ENCODE assay signal across 24 cellular contexts in genomic region chr12:52539821-52540173, GRCh38. TPM values are rescaled to one million over a fixed set of nuclear protein-coding genes. Genes with fewer than 3 reads are reported as not detected.
DNase-seq lines count a peak whose midpoint lies in the region; ATAC-seq, FAIRE-seq and TF ChIP-seq lines count a peak whose summit lies in the region.
"Had no signal": no experiment of that assay in that cellular context is flagged by ENCODE, and none has a peak within 500 bp of the region (broad histone marks: within the 10 kb centered on the region; RNA-seq: fewer than 3 reads in every experiment).

No MANE protein-coding gene starts in this region.

- H2BK15ac ChIP-seq in H1 (ENCODE audit: low read length) = no peak overlapping the region

- no peak for TF ChIP-seq EP300 in H1 (IDR thresholded peaks at IDR 0.05; ENCODE audit: borderline replicate concordance in 1 of 2, low read depth in 2 of 2, low read length in 2 of 2)
- no peak for TF ChIP-seq EP300 in suprapubic skin (IDR thresholded peaks at IDR 0.05)

- H3K14ac ChIP-seq in H1 (ENCODE audit: insufficient read length) = no peak overlapping the region

- H3K56ac ChIP-seq in H1 (replicated peaks; ENCODE audit: insufficient read length, low read depth, low read length) = no peak overlapping the region

- no peak overlapping the region for H3K23ac ChIP-seq in H1 (ENCODE audit: insufficient read length)

- H2BK5ac ChIP-seq in H1 (ENCODE audit: low read depth, low read length) = no peak overlapping the region

- no peaks in the 10 kb centered on the region for H3K79me2 ChIP-seq in PC-9 (ENCODE audit: low read depth)
- no peaks in the 10 kb centered on the region for H3K79me2 ChIP-seq in H1 (ENCODE audit: control insufficient read depth in 1 of 2, insufficient read depth in 2 of 2, low read length in 2 of 2)

- WGBS in H1 (ENCODE audit: extremely low coverage in 1 of 2, insufficient coverage in 1 of 2, insufficient read length in 1 of 2, insufficient replicate concordance in 2 of 2, low coverage in 1 of 2, low lambda C conversion rate in 2 of 2, missing lambda C conversion rate in 1 of 2), 2 experiments = 84% methylated on average over 2 of the region's 3 CpGs; no CpG with 5 or more reads in 1 of the 2 experiments
- WGBS in suprapubic skin = 85% methylated on average over 3 of the region's 3 CpGs

- H3K4me3 ChIP-seq in HEK293 (ENCODE audit: low read depth, low read length) (no peak overlapping the region), PC-9 (no peak overlapping the region), H1 (ENCODE audit: extremely low read depth in 1 of 4, insufficient read depth in 2 of 4, low read depth in 3 of 4, low read length in 4 of 4) (no peak overlapping the region), suprapubic skin (no peak overlapping the region)
- H3K4me3 ChIP-seq: GM23248, HAP-1 had no signal

- intact Hi-C loops in PC-9 (cut with micrococcal nuclease; ENCODE audit: unreplicated experiment) = no loop called here

- H4K91ac ChIP-seq in H1 (replicated peaks; ENCODE audit: insufficient read length, low read length) = no peak overlapping the region

- no peak for FAIRE-seq in H1 (lab: Jason Lieb, UNC)
- FAIRE-seq: GM12891, GM19239 had no signal

- H3K4me1 ChIP-seq in HEK293 (ENCODE audit: control insufficient read depth, insufficient read depth, low read length) (peaks cover 19% of the 10 kb centered on the region), PC-9 (replicated peaks; ENCODE audit: insufficient read depth) (peaks cover 22% of the 10 kb centered on the region), H1 (replicated peaks in 1 of 4; ENCODE audit: control insufficient read depth in 3 of 4, insufficient read depth in 4 of 4, low read length in 3 of 4) (no peaks in the 10 kb centered on the region; a peak in 2 of 7 replicates), suprapubic skin (peaks cover 37% of the 10 kb centered on the region)
- H3K4me1 ChIP-seq: BE2C, HAP-1 had no signal

- no peak for DNase-seq in PC-9
- no peak for DNase-seq in H1 (ENCODE audit: low read depth in 1 of 2, low spot score in 2 of 2)
- no peak for DNase-seq in suprapubic skin (ENCODE audit: low spot score in 2 of 2)
- no peak for DNase-seq in GM19240 (ENCODE audit: insufficient read length, low spot score)
- no peak for DNase-seq in HEK293T (ENCODE audit: extremely low spot score)
- DNase-seq: BE2C; Calu3; CD8-positive, alpha-beta memory T cell; GF-D8; NCI-H1048; NCI-H524 treated with DMSO at 0.1 percent for 48 hours; SHP77; T-helper 1 cell had no signal

- H2BK120ac ChIP-seq in H1 (replicated peaks; ENCODE audit: low read depth, low read length) = no peak overlapping the region

- H3K9me3 ChIP-seq in HEK293 (ENCODE audit: control insufficient read depth, insufficient read depth, low read depth, low read length) = no peaks in the 10 kb centered on the region
- no peaks in the 10 kb centered on the region for H3K9me3 ChIP-seq in PC-9 (ENCODE audit: insufficient read depth, low read depth)
- H3K9me3 ChIP-seq in H1 (ENCODE audit: insufficient read depth in 2 of 2, low read depth in 1 of 2, low read length in 1 of 2) = no peaks in the 10 kb centered on the region
- no peaks in the 10 kb centered on the region for H3K9me3 ChIP-seq in suprapubic skin
- H3K9me3 ChIP-seq: BE2C, HAP-1 had no signal

- peak overlapping the region; percentile 58 for H3K4me2 ChIP-seq in PC-9
- H3K4me2 ChIP-seq in H1 (ENCODE audit: insufficient read depth in 1 of 2, low read depth in 2 of 2, low read length in 2 of 2) = no peak overlapping the region
- H3K4me2 ChIP-seq: KMS-11 had no signal

- TF ChIP-seq POLR2A in H1 (IDR thresholded peaks at IDR 0.05; ENCODE audit: control extremely low read depth in 1 of 2, low read depth in 2 of 2, low read length in 2 of 2) (no peak), suprapubic skin (IDR thresholded peaks at IDR 0.05) (no peak)

- H2BK12ac ChIP-seq in H1 (ENCODE audit: low read depth, low read length) = no peak overlapping the region

- H4K5ac ChIP-seq in H1 (ENCODE audit: insufficient read length, low read depth, low read length) = no peak overlapping the region

- H3K79me1 ChIP-seq in H1 (ENCODE audit: low read depth, low read length) = no peaks in the 10 kb centered on the region

- TF ChIP-seq CTCF in HEK293 (tag by site-specific recombination; IDR thresholded peaks at IDR 0.05) (no peak), PC-9 (conservative IDR thresholded peaks at IDR 0.05) (no peak), H1 (IDR thresholded peaks at IDR 0.05; ENCODE audit: control extremely low read depth in 1 of 3, insufficient read depth in 1 of 3, low read depth in 1 of 3, low read length in 3 of 3) (no peak), suprapubic skin (IDR thresholded peaks at IDR 0.05) (no peak)

- H3K27me3 ChIP-seq in PC-9 (ENCODE audit: insufficient read depth, low read depth) (no peaks in the 10 kb centered on the region), H1 (replicated peaks in 1 of 4; ENCODE audit: control insufficient read depth in 3 of 4, extremely low read depth in 1 of 4, insufficient read depth in 3 of 4, low read length in 3 of 4) (no peaks in the 10 kb centered on the region), suprapubic skin (no peaks in the 10 kb centered on the region)
- H3K27me3 ChIP-seq: BE2C had no signal

- no peak overlapping the region for H3K9ac ChIP-seq in H1 (replicated peaks in 1 of 4; ENCODE audit: extremely low read depth in 1 of 4, low read depth in 3 of 4, low read length in 3 of 4)
- H3K9ac ChIP-seq: GM23248, KMS-11 had no signal

- no peak overlapping the region for H2AFZ ChIP-seq in PC-9
- no peak overlapping the region; the same call in 1 of the 2 replicates for H2AFZ ChIP-seq in H1 (ENCODE audit: low read length)
- H2AFZ ChIP-seq: GM23248 had no signal

- no peak overlapping the region for H2AK5ac ChIP-seq in H1 (ENCODE audit: low read depth, low read length)

- 0 out of 2 replicates have a peak overlapping the region, but pooled peaks have one; percentile 40 for H4K8ac ChIP-seq in H1 (ENCODE audit: extremely low read depth, insufficient read depth, low read length)

- H3K23me2 ChIP-seq in H1 (ENCODE audit: low read depth, low read length) = no peaks in the 10 kb centered on the region

- H3K9me2 ChIP-seq in PC-9 (ENCODE audit: insufficient read depth) = no peaks in the 10 kb centered on the region

- no peaks in the 10 kb centered on the region for H4K20me1 ChIP-seq in PC-9 (ENCODE audit: insufficient read depth)
- no peaks in the 10 kb centered on the region for H4K20me1 ChIP-seq in H1 (replicated peaks in 1 of 2; ENCODE audit: control insufficient read depth in 1 of 2, insufficient read depth in 2 of 2, low read length in 2 of 2)

- no TSS peak for BruUV-seq in PC-9 (replicated peaks; lab: Mats Ljungman, UMichigan)

- no peak for ATAC-seq in GM21529 (IDR thresholded peaks at IDR 0.05; ENCODE audit: unreplicated experiment)

- no peak overlapping the region for H2BK20ac ChIP-seq in H1 (ENCODE audit: low read length)

- no peak for TF ChIP-seq RAD21 in H1 (IDR thresholded peaks at IDR 0.05 in 1 of 2, conservative IDR thresholded peaks at IDR 0.05 in 1 of 2; ENCODE audit: low read depth in 2 of 2, low read length in 2 of 2)

- CTCF ChIA-PET in HEK293 (lab: Yijun Ruan, JAX) = interaction anchor here (1.4 to 1.5 kb wide), 3 partner anchors 19 to 341 kb away, joined by 3 to 7 read pairs (median 6); no protein-coding TSS in a partner anchor
- CTCF ChIA-PET in PC-9 (lab: Charles Lee) = no interaction called here
- CTCF ChIA-PET in H1 (lab: Charles Lee; ENCODE audit: partially characterized antibody) = interaction anchor here (0.8 to 4.9 kb wide), 7 partner anchors 11 to 144 kb away, joined by 3 to 19 read pairs (median 4); partner anchors contain the start of gene KRT5
- CTCF ChIA-PET in HEK293T (lab: Yijun Ruan, JAX) = no interaction called here

- H3K18ac ChIP-seq in H1 (ENCODE audit: extremely low read depth, low read length) = no peak overlapping the region

- peak overlapping the region; percentile 60; the same call in 1 of the 2 replicates for H3K27ac ChIP-seq in HEK293 (ENCODE audit: extremely low read depth, low read depth, low read length)
- H3K27ac ChIP-seq in PC-9 = no peak overlapping the region
- H3K27ac ChIP-seq in H1 (ENCODE audit: low read depth, low read length) = no peak overlapping the region
- peak overlapping the region; percentile 3 for H3K27ac ChIP-seq in suprapubic skin
- H3K27ac ChIP-seq: GM23248, KMS-11 had no signal

- H3K4ac ChIP-seq in H1 (replicated peaks; ENCODE audit: insufficient read length, low read depth, low read length) = no peak overlapping the region

- H3K36me3 ChIP-seq in HEK293 (ENCODE audit: control insufficient read depth in 2 of 2, insufficient read depth in 1 of 2, low read length in 2 of 2) = no peaks in the 10 kb centered on the region
- no peaks in the 10 kb centered on the region for H3K36me3 ChIP-seq in PC-9 (ENCODE audit: low read depth)
- no peaks in the 10 kb centered on the region for H3K36me3 ChIP-seq in H1 (ENCODE audit: control insufficient read depth in 2 of 4, insufficient read depth in 4 of 4, low read length in 3 of 4)
- H3K36me3 ChIP-seq in suprapubic skin = no peaks in the 10 kb centered on the region
- H3K36me3 ChIP-seq: BE2C, HAP-1 had no signal

- H3F3A ChIP-seq in PC-9 (ENCODE audit: insufficient read depth, low read depth) = peaks cover 7% of the 10 kb centered on the region; the same call in 1 of the 2 replicates

- POLR2A ChIA-PET in HEK293 (lab: Yijun Ruan, JAX) (no interaction called here), PC-9 (lab: Charles Lee; ENCODE audit: unreplicated experiment) (interaction anchor here (0.6 kb wide), 2 partner anchors 15 to 27 kb away, joined by 4 to 9 read pairs; no protein-coding TSS in a partner anchor), H1 (lab: Charles Lee; ENCODE audit: partially characterized antibody) (no interaction called here), HEK293T (lab: Yijun Ruan, JAX) (no interaction called here)

RNA-seq across cellular contexts. Expression of gene KRT71, which starts 13.1 kb away (rescaled TPM):
- not detected in 2 replicates for total RNA-seq in PC-9 (2021)
- not detected in 2 replicates for total RNA-seq in H1 (2021; fragmentation: NEBNext Ultra II Directional; extraction: Animal tissue kit (Norgen Biotek cat#: 25700))
- polyA plus RNA-seq in H1 (2011; rRNA removed) = not detected in 2 replicates
- polyA plus RNA-seq in H1 (2011; cell fraction: cytosol; rRNA removed) = not detected
- not detected for polyA plus RNA-seq in H1 (2011; cell fraction: nucleus; rRNA removed)
- not detected in 4 replicates for polyA plus RNA-seq in H1 (2012, experiment 1 of 2)
- polyA plus RNA-seq in H1 (2012, experiment 2 of 2) = not detected
- polyA plus RNA-seq in H1 (2013, experiment 1 of 2) = not detected
- polyA plus RNA-seq in H1 (2013, experiment 2 of 2) = not detected
- polyA minus RNA-seq in H1 (2011; rRNA and poly(A)+ RNA removed) = not detected in 2 replicates
- not detected for polyA minus RNA-seq in H1 (2011; cell fraction: cytosol; rRNA and poly(A)+ RNA removed)
- not detected for polyA minus RNA-seq in H1 (2011; cell fraction: nucleus; rRNA and poly(A)+ RNA removed)
- total RNA-seq in suprapubic skin = 100 to 1,000 TPM in 1 of 4 donors, 10 to 100 TPM in 2, 1 to 10 TPM in 1; 5.5 to 231 (median 70.8) TPM
- total RNA-seq: Calu3; CD8-positive, alpha-beta memory T cell; GM23248; RPMI7951; SK-MEL-5 had no signal
- polyA plus RNA-seq: CD14-positive monocyte; CD8-positive, alpha-beta memory T cell; GM23248; IgD-negative memory B cell had no signal

RNA-seq across cellular contexts. Expression of gene KRT5, which starts 19.6 kb away (rescaled TPM):
- total RNA-seq in PC-9 (2021) (89.7 and 134 TPM in 2 replicates), suprapubic skin (1,000 to 10,000 TPM; 3,026 to 9,625 (median 8,067) TPM)
- not detected in 2 replicates for total RNA-seq in H1 (2021; fragmentation: NEBNext Ultra II Directional; extraction: Animal tissue kit (Norgen Biotek cat#: 25700))
- polyA plus RNA-seq in H1 (2011; rRNA removed) = 0.18 and 0.33 TPM in 2 replicates
- not detected for polyA plus RNA-seq in H1 (2011; cell fraction: cytosol; rRNA removed)
- not detected for polyA plus RNA-seq in H1 (2011; cell fraction: nucleus; rRNA removed)
- not detected in 4 replicates for polyA plus RNA-seq in H1 (2012, experiment 1 of 2)
- polyA plus RNA-seq in H1 (2012, experiment 2 of 2) = not detected
- polyA plus RNA-seq in H1 (2013, experiment 1 of 2) = not detected
- polyA plus RNA-seq in H1 (2013, experiment 2 of 2) = not detected
- polyA minus RNA-seq in H1 (2011; rRNA and poly(A)+ RNA removed) = 0.22 and 0.66 TPM in 2 replicates
- not detected for polyA minus RNA-seq in H1 (2011; cell fraction: cytosol; rRNA and poly(A)+ RNA removed)
- polyA minus RNA-seq in H1 (2011; cell fraction: nucleus; rRNA and poly(A)+ RNA removed) = not detected
- total RNA-seq: CD8-positive, alpha-beta memory T cell; GM23248; RPMI7951; SK-MEL-5 had no signal
- polyA plus RNA-seq: CD14-positive monocyte; CD8-positive, alpha-beta memory T cell; GM23248; IgD-negative memory B cell had no signal

RNA-seq across cellular contexts. Expression of gene KRT74, which starts 33.8 kb away (rescaled TPM):
- total RNA-seq in PC-9 (2021) (not detected in 2 replicates), suprapubic skin (10 to 100 TPM in 3 of 4 donors, 1 to 10 TPM in 1; 2.0 to 44.4 (median 21.2) TPM)
- total RNA-seq in H1 (2021; fragmentation: NEBNext Ultra II Directional; extraction: Animal tissue kit (Norgen Biotek cat#: 25700)) = not detected in 2 replicates
- polyA plus RNA-seq in H1 (2011; rRNA removed) = not detected in 2 replicates
- polyA plus RNA-seq in H1 (2011; cell fraction: cytosol; rRNA removed) = not detected
- polyA plus RNA-seq in H1 (2011; cell fraction: nucleus; rRNA removed) = not detected
- polyA plus RNA-seq in H1 (2012, experiment 1 of 2) = not detected in 4 replicates
- not detected for polyA plus RNA-seq in H1 (2012, experiment 2 of 2)
- not detected for polyA plus RNA-seq in H1 (2013, experiment 1 of 2)
- not detected for polyA plus RNA-seq in H1 (2013, experiment 2 of 2)
- polyA minus RNA-seq in H1 (2011; rRNA and poly(A)+ RNA removed) = not detected in 2 replicates
- polyA minus RNA-seq in H1 (2011; cell fraction: cytosol; rRNA and poly(A)+ RNA removed) = not detected
- not detected for polyA minus RNA-seq in H1 (2011; cell fraction: nucleus; rRNA and poly(A)+ RNA removed)
- total RNA-seq: Calu3; CD8-positive, alpha-beta memory T cell; GM23248; RPMI7951; SK-MEL-5 had no signal
- polyA plus RNA-seq: CD14-positive monocyte; CD8-positive, alpha-beta memory T cell; GM23248; IgD-negative memory B cell had no signal

RNA-seq across cellular contexts. Expression of gene KRT6A, which starts 46.7 kb away (rescaled TPM):
- total RNA-seq in PC-9 (2021) (55.9 and 87.5 TPM in 2 replicates), suprapubic skin (1,000 to 10,000 TPM in 1 of 4 donors, 100 to 1,000 TPM in 2, 10 to 100 TPM in 1; 57.7 to 1,258 (median 594) TPM)
- total RNA-seq in H1 (2021; fragmentation: NEBNext Ultra II Directional; extraction: Animal tissue kit (Norgen Biotek cat#: 25700)) = not detected in 2 replicates
- polyA plus RNA-seq in H1 (2011; rRNA removed) = 0.08 and 0.11 TPM in 2 replicates
- polyA plus RNA-seq in H1 (2011; cell fraction: cytosol; rRNA removed) = not detected
- not detected for polyA plus RNA-seq in H1 (2011; cell fraction: nucleus; rRNA removed)
- not detected in 4 replicates for polyA plus RNA-seq in H1 (2012, experiment 1 of 2)
- not detected for polyA plus RNA-seq in H1 (2012, experiment 2 of 2)
- polyA plus RNA-seq in H1 (2013, experiment 1 of 2) = not detected
- polyA plus RNA-seq in H1 (2013, experiment 2 of 2) = not detected
- 0.22 and 3.6 TPM in 2 replicates for polyA minus RNA-seq in H1 (2011; rRNA and poly(A)+ RNA removed)
- not detected for polyA minus RNA-seq in H1 (2011; cell fraction: cytosol; rRNA and poly(A)+ RNA removed)
- polyA minus RNA-seq in H1 (2011; cell fraction: nucleus; rRNA and poly(A)+ RNA removed) = not detected
- total RNA-seq: CD8-positive, alpha-beta memory T cell; GM23248; RPMI7951; SK-MEL-5 had no signal
- polyA plus RNA-seq: CD14-positive monocyte; CD8-positive, alpha-beta memory T cell; GM23248; IgD-negative memory B cell had no signal

Comparison
In these comparisons a context has a peak if more than half of its experiments do, and no peak if none do; other contexts are left out.
1. H3K27ac ChIP-seq: peak in HEK293 (single experiment) and suprapubic skin (single experiment); none in PC-9 (single experiment) and H1 (single experiment).
2. RNA of gene KRT5, which starts 19.6 kb away (total RNA-seq): 3,026 to 9,625 TPM in suprapubic skin and 89.7 to 134 TPM in PC-9; not detected in H1; every median in the first group is over 10 times any median in the second.
3. CTCF ChIA-PET loops: an anchor here in HEK293 (1.4 to 1.5 kb wide) and H1 (0.8 to 4.9 kb wide); none called in PC-9 and HEK293T.